ENCODE assay signal across 8 cellular contexts in genomic region chr17:1829189-1829578, GRCh38. TPM values are rescaled to one million over a fixed set of nuclear protein-coding genes. Genes with fewer than 3 reads are reported as not detected.
DNase-seq lines count a peak whose midpoint lies in the region; ATAC-seq, FAIRE-seq and TF ChIP-seq lines count a peak whose summit lies in the region.

No MANE protein-coding gene starts in this region.

- peaks cover 8% of the 10 kb centered on the region for H3K36me3 ChIP-seq in CD8-positive, alpha-beta T cell (ENCODE audit: insufficient read depth, low read length)
- H3K36me3 ChIP-seq in SK-N-MC (ENCODE audit: insufficient read depth, low read length), result peaks cover 31% of the 10 kb centered on the region
- H3K36me3 ChIP-seq in esophagus squamous epithelium, result peaks cover 0 to 33% (median 7%) of the 10 kb centered on the region in 3 donors
- H3K36me3 ChIP-seq in neuron (ENCODE audit: insufficient read depth, low read length), result peaks cover 29% of the 10 kb centered on the region

- H3K27me3 ChIP-seq in CD8-positive, alpha-beta T cell (ENCODE audit: insufficient read depth, low read length), result no peaks in the 10 kb centered on the region
- H3K27me3 ChIP-seq in esophagus squamous epithelium, result no peaks in the 10 kb centered on the region
- no peaks in the 10 kb centered on the region for H3K27me3 ChIP-seq in neuron (ENCODE audit: insufficient read depth, low read length)

- H3K27me3 Mint-ChIP-seq in CD8-positive, alpha-beta T cell (ENCODE audit: low read depth), result no peaks in the 10 kb centered on the region

- peak overlapping the region; percentile 74 for H3K27ac ChIP-seq in CD8-positive, alpha-beta T cell (ENCODE audit: low read depth, low read length)
- peak overlapping the region; percentile 71; the same call in 1 of the 2 replicates for H3K27ac ChIP-seq in SK-N-MC
- peak overlapping the region; percentile 87 to 94 (median 90) for H3K27ac ChIP-seq in esophagus squamous epithelium

- H3K4me3 ChIP-seq in CD8-positive, alpha-beta T cell (ENCODE audit: low read depth, low read length), result peak overlapping the region; percentile 82
- H3K4me3 ChIP-seq in SK-N-MC (peak overlapping the region; percentile 99), esophagus squamous epithelium (peak overlapping the region; percentile 76 to 85 (median 80)), neuron (ENCODE audit: low read length) (peak overlapping the region; percentile 92)

- POLR2A ChIA-PET in CD8-positive, alpha-beta T cell (lab: Charles Lee), result interaction anchor here (0.6 to 1.4 kb wide), 5 partner anchors 51 to 113 kb away, joined by 3 to 9 read pairs (median 7); partner anchors contain the start of gene WDR81

- ATAC-seq in CD8-positive, alpha-beta T cell, result peak; percentile 5
- no peak for ATAC-seq in activated CD4-positive, CD25-positive, alpha-beta regulatory T cell treated with anti-CD3 and anti-CD28 coated beads, Interleukin-2, amount 50 U/mL, for 24 hours

- H3K4me3 Mint-ChIP-seq in CD8-positive, alpha-beta T cell, result peak overlapping the region; percentile 94

- peak overlapping the region; percentile 94 for H3K9ac ChIP-seq in SK-N-MC (ENCODE audit: insufficient read length)

- no peak for TF ChIP-seq CTCF in CD8-positive, alpha-beta T cell (IDR thresholded peaks at IDR 0.05)
- TF ChIP-seq CTCF in esophagus squamous epithelium (IDR thresholded peaks at IDR 0.05), result no peak

- H3K4me1 Mint-ChIP-seq in CD8-positive, alpha-beta T cell (ENCODE audit: low read depth), result peaks cover 53% of the 10 kb centered on the region

- CTCF ChIA-PET in CD8-positive, alpha-beta T cell (lab: Charles Lee), result interaction anchor here (0.6 to 3.3 kb wide), 2 partner anchors 108 to 451 kb away, joined by 3 to 12 read pairs; no protein-coding TSS in a partner anchor

- peak in 1 of 7 experiments; percentile 5 for DNase-seq in CD8-positive, alpha-beta T cell
- DNase-seq in H54 (ENCODE audit: insufficient read length, low spot score), result peak; percentile 20
- DNase-seq in SK-N-MC (ENCODE audit: low read depth, low spot score), result no peak
- no peak for DNase-seq in esophagus squamous epithelium (lab: John Stamatoyannopoulos, UW)
- no peak for DNase-seq in cerebellar nuclear complex (lab: John Stamatoyannopoulos, UW)
- DNase-seq in NCI-H524 treated with DMSO at 0.1 percent for 48 hours (lab: John Stamatoyannopoulos, UW), result no peak

- no peaks in the 10 kb centered on the region for H3K9me3 Mint-ChIP-seq in CD8-positive, alpha-beta T cell

- intact Hi-C loops in CD8-positive, alpha-beta T cell (cut with DNase I, micrococcal nuclease), result loop anchor here (1.0 to 5.0 kb wide), 4 partner anchors 64 to 203 kb away; partner anchors contain the start of genes DPH1 (in 1 of the 2) and PRPF8 (in 1 of the 2)
- intact Hi-C loops in esophagus squamous epithelium (cut with DNase I), result no loop called here

- H2AFZ ChIP-seq in neuron (ENCODE audit: low read depth, low read length), result peak overlapping the region; percentile 95

- H3K27ac Mint-ChIP-seq in CD8-positive, alpha-beta T cell, result peak overlapping the region; percentile 92

- TF ChIP-seq POLR2A in H54 (IDR thresholded peaks at IDR 0.05; ENCODE audit: low read depth, low read length), result no peak
- no peak for TF ChIP-seq POLR2A in esophagus squamous epithelium (IDR thresholded peaks at IDR 0.05)

- peaks cover 26% of the 10 kb centered on the region for H3K4me1 ChIP-seq in CD8-positive, alpha-beta T cell (ENCODE audit: insufficient read depth, low read length)
- H3K4me1 ChIP-seq in esophagus squamous epithelium (peaks cover 5 to 33% (median 20%) of the 10 kb centered on the region in 3 donors), neuron (ENCODE audit: insufficient read depth, low read length) (peaks cover 7% of the 10 kb centered on the region)

- no peaks in the 10 kb centered on the region for H3K9me3 ChIP-seq in CD8-positive, alpha-beta T cell (ENCODE audit: low read length)
- H3K9me3 ChIP-seq in SK-N-MC (ENCODE audit: low read depth, low read length) (no peaks in the 10 kb centered on the region), esophagus squamous epithelium (no peaks in the 10 kb centered on the region), neuron (ENCODE audit: low read length) (no peaks in the 10 kb centered on the region)

- peaks cover 37% of the 10 kb centered on the region for H3K36me3 Mint-ChIP-seq in CD8-positive, alpha-beta T cell

- WGBS in esophagus squamous epithelium, 2 donors, result 1 to 2% methylated on average over 9 to 10 of the region's 13 CpGs

- no peak for FAIRE-seq in H54 (lab: Jason Lieb, UNC)

RNA-seq across cellular contexts. Expression of gene SMYD4, which starts 0.5 kb away (rescaled TPM):
- total RNA-seq in CD8-positive, alpha-beta T cell, result 10 to 100 TPM in 1 of 2 experiments, 1 to 10 TPM in 1; 8.9 to 10.1 TPM
- total RNA-seq in esophagus squamous epithelium, result 1 to 10 TPM; 5.0 to 9.0 (median 6.5) TPM

RNA-seq across cellular contexts. Expression of gene RPA1, which starts 0.6 kb away (rescaled TPM):
- total RNA-seq in CD8-positive, alpha-beta T cell, result 10 to 100 TPM; 35.1 to 38.1 TPM
- total RNA-seq in esophagus squamous epithelium, result 10 to 100 TPM; 16.3 to 29.8 (median 25.6) TPM
